ENCODE assay signal across 16 cellular contexts in the genomic region with DNA sequence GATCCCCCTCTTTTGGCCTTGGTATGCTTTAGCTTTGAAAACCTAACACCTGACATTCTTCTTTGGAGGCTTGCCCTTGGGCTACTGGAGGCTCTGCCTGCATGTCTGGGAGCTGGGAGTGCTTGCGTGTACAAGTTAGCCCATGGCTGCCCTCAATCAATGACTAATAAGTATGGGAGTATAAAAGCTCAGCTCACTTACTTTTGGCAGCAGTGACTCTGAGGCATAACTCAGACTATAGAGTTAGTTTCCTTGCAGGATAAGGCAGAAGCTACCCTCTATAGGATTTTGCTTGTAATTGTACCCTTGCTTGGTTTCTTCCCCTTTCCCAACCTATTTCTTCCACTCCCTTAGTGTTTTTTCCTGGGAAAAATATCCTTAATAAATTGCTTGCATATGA.
DNase-seq lines count a peak whose midpoint lies in the region; FAIRE-seq and TF ChIP-seq lines count a peak whose summit lies in the region.
"Had no signal": no experiment of that assay in that cellular context is flagged by ENCODE, and none has a peak within 500 bp of the region (broad histone marks: within the 10 kb centered on the region; RNA-seq: fewer than 3 reads in every experiment).

No MANE protein-coding gene starts in this region.

- 88% methylated on average over 1 of the region's 1 CpG; no CpG with 5 or more reads in 1 of the 2 donors for WGBS in transverse colon (ENCODE audit: low coverage in 1 of 2), 2 donors

- TF ChIP-seq CTCF in epithelial cell of proximal tubule (conservative IDR thresholded peaks at IDR 0.05; ENCODE audit: low read depth, low read length) (peak; percentile 40), retinal pigment epithelial cell (conservative IDR thresholded peaks at IDR 0.05; ENCODE audit: low read depth, low read length) (peak; percentile 33), transverse colon (IDR thresholded peaks at IDR 0.05) (no peak)

- no peak for TF ChIP-seq EP300 in transverse colon (IDR thresholded peaks at IDR 0.05; ENCODE audit: low read depth)

- no peaks in the 10 kb centered on the region for H3K9me3 ChIP-seq in transverse colon
- H3K9me3 ChIP-seq: left lung, neutrophil had no signal

- TF ChIP-seq POLR2A in transverse colon (IDR thresholded peaks at IDR 0.05): no peak

- no peaks in the 10 kb centered on the region for H3K4me1 ChIP-seq in transverse colon
- H3K4me1 ChIP-seq: adrenal gland, left lung had no signal

- no peak overlapping the region for H3K4me3 ChIP-seq in epithelial cell of proximal tubule (ENCODE audit: low read depth, low read length)
- H3K4me3 ChIP-seq in retinal pigment epithelial cell (ENCODE audit: low read length): no peak overlapping the region
- H3K4me3 ChIP-seq in transverse colon: no peak overlapping the region
- H3K4me3 ChIP-seq: adrenal gland, left lung had no signal

- no peaks in the 10 kb centered on the region for H3K36me3 ChIP-seq in transverse colon
- H3K36me3 ChIP-seq: adrenal gland, left lung, neutrophil had no signal

- H3K27me3 ChIP-seq in transverse colon: no peaks in the 10 kb centered on the region
- H3K27me3 ChIP-seq: adrenal gland, left lung, neutrophil had no signal

- DNase-seq in GM04503 (ENCODE audit: low read depth) (peak; percentile 46), RKO (ENCODE audit: low spot score) (peak; percentile 28), epithelial cell of proximal tubule (ENCODE audit: low read depth) (peak; percentile 66), retinal pigment epithelial cell (ENCODE audit: low read depth) (peak; percentile 18), HTR-8/SVneo (ENCODE audit: insufficient read length, low spot score) (no peak), GM19238 (ENCODE audit: insufficient read length, low spot score) (no peak), transverse colon (no peak)
- DNase-seq: DMS79 treated with DMSO at 0.1 percent for 48 hours; left lung; NCI-H1092; NCI-H524 treated with DMSO at 0.1 percent for 48 hours; SHP77 treated with DMSO at 0.1 percent for 48 hours; stimulated activated naive CD4-positive, alpha-beta T cell had no signal

- FAIRE-seq in HTR-8/SVneo (lab: Jason Lieb, UNC): no peak
- FAIRE-seq: GM18507 had no signal

- H3K27ac ChIP-seq in transverse colon: no peak overlapping the region
- H3K27ac ChIP-seq: adrenal gland, left lung, neutrophil had no signal

- intact Hi-C loops in transverse colon (cut with DNase I; ENCODE audit: low total_unique reads): no loop called here

- in situ Hi-C loops in transverse colon (cut with MboI; ENCODE audit: low pct_ligation_motif_present in 1 of 4, low pct_unique_long_range_greater_than_20kb in 1 of 4, low sequenced_read_pairs in 3 of 4): no loop called here

Comparison
In these comparisons a context has a peak if more than half of its experiments do, and no peak if none do; other contexts are left out.
1. DNase-seq: peak in GM04503 (single experiment), RKO (single experiment), epithelial cell of proximal tubule (single experiment) and retinal pigment epithelial cell (single experiment); none in HTR-8/SVneo (single experiment), GM19238 (single experiment) and transverse colon (single experiment).
2. CTCF ChIP-seq: peak in epithelial cell of proximal tubule (single experiment) and retinal pigment epithelial cell (single experiment); none in transverse colon (0 of 5).